Comparison of ENCODE assay signal across 8 cellular contexts in genomic region chr1:234610061-234610581, GRCh38. TPM values are rescaled to one million over a fixed set of nuclear protein-coding genes. Genes with fewer than 3 reads are reported as not detected.
DNase-seq lines count a peak whose midpoint lies in the region; ATAC-seq and TF ChIP-seq lines count a peak whose summit lies in the region.

Gene IRF2BP2 (minus strand): TSS chr1:234610178. CDS start chr1:234609494, 684 bp downstream.

- no peaks in the 10 kb centered on the region for H3K9me3 ChIP-seq in RWPE2 (ENCODE audit: severe bottlenecking)
- no peaks in the 10 kb centered on the region for H3K9me3 ChIP-seq in stomach smooth muscle (ENCODE audit: control insufficient read depth in 2 of 2, low read length in 2 of 2)

- peaks cover 2% of the 10 kb centered on the region for H3K27me3 Mint-ChIP-seq in activated T-helper 2 cell treated with anti-CD3 and anti-CD28 coated beads, Interferon-gamma antibody, Interleukin-2, Interleukin-4, amounts not matched to agents 10 μg/mL and 5 μg/mL and 100 μg/mL, durations not matched to agents 14 hours and 24 hours and 36 hours (ENCODE audit: low read depth)
- H3K27me3 Mint-ChIP-seq in natural killer cell treated with Interleukin-12 subunit alpha and Interleukin-12 subunit beta and Interleukin-15 and Interleukin-18, amount 100 ng/mL, for 72 hours, result no peaks in the 10 kb centered on the region

- peak; percentile 38 for ATAC-seq in GM19324 (IDR thresholded peaks at IDR 0.05; ENCODE audit: low FRiP score, unreplicated experiment)
- no peak for ATAC-seq in RWPE2 (ENCODE audit: low read depth)
- ATAC-seq in natural killer cell treated with Interleukin-12 subunit alpha and Interleukin-12 subunit beta and Interleukin-15 and Interleukin-18, amount 100 ng/mL, for 72 hours, result peak; percentile 51 to 63

- H3K27ac Mint-ChIP-seq in activated T-helper 2 cell treated with anti-CD3 and anti-CD28 coated beads, Interferon-gamma antibody, Interleukin-2, Interleukin-4, amounts not matched to agents 10 μg/mL and 5 μg/mL and 100 μg/mL, durations not matched to agents 14 hours and 24 hours and 36 hours, result peak within 1 kb of the TSS; percentile 98
- H3K27ac Mint-ChIP-seq in natural killer cell treated with Interleukin-12 subunit alpha and Interleukin-12 subunit beta and Interleukin-15 and Interleukin-18, amount 100 ng/mL, for 72 hours, result peak within 1 kb of the TSS; percentile 97 to 99

- peak within 1 kb of the TSS; percentile 88 for H3K4me3 Mint-ChIP-seq in activated T-helper 2 cell treated with anti-CD3 and anti-CD28 coated beads, Interferon-gamma antibody, Interleukin-2, Interleukin-4, amounts not matched to agents 10 μg/mL and 5 μg/mL and 100 μg/mL, durations not matched to agents 14 hours and 24 hours and 36 hours (ENCODE audit: low read depth)
- peak within 1 kb of the TSS; percentile 91 for H3K4me3 Mint-ChIP-seq in natural killer cell treated with Interleukin-12 subunit alpha and Interleukin-12 subunit beta and Interleukin-15 and Interleukin-18, amount 100 ng/mL, for 72 hours

- TF ChIP-seq CTCF in AG09309 (IDR thresholded peaks at IDR 0.05; ENCODE audit: control insufficient read depth, insufficient read depth, low read depth, low read length, missing control alignments), result no peak
- TF ChIP-seq CTCF in RWPE2 (IDR thresholded peaks at IDR 0.05; ENCODE audit: poor library complexity, severe bottlenecking), result no peak
- TF ChIP-seq CTCF in fibroblast of pulmonary artery (IDR thresholded peaks at IDR 0.05; ENCODE audit: low read length, missing control alignments), result no peak

- H3K4me1 Mint-ChIP-seq in activated T-helper 2 cell treated with anti-CD3 and anti-CD28 coated beads, Interferon-gamma antibody, Interleukin-2, Interleukin-4, amounts not matched to agents 10 μg/mL and 5 μg/mL and 100 μg/mL, durations not matched to agents 14 hours and 24 hours and 36 hours (ENCODE audit: low read depth), result peaks cover 39% of the 10 kb centered on the region
- peaks cover 52 to 62% of the 10 kb centered on the region in 2 donors for H3K4me1 Mint-ChIP-seq in natural killer cell treated with Interleukin-12 subunit alpha and Interleukin-12 subunit beta and Interleukin-15 and Interleukin-18, amount 100 ng/mL, for 72 hours (ENCODE audit: low read depth in 2 of 2)

- peak within 1 kb of the TSS; percentile 98 for H3K27ac ChIP-seq in RWPE2 (ENCODE audit: poor library complexity, severe bottlenecking)
- peak within 1 kb of the TSS; percentile 99 for H3K27ac ChIP-seq in stomach smooth muscle (ENCODE audit: low read length)

- H3K9ac ChIP-seq in stomach smooth muscle (ENCODE audit: low read length in 2 of 2), result peak within 1 kb of the TSS; percentile 95 to 99

- no peaks in the 10 kb centered on the region for H3K9me3 Mint-ChIP-seq in activated T-helper 2 cell treated with anti-CD3 and anti-CD28 coated beads, Interferon-gamma antibody, Interleukin-2, Interleukin-4, amounts not matched to agents 10 μg/mL and 5 μg/mL and 100 μg/mL, durations not matched to agents 14 hours and 24 hours and 36 hours
- no peaks in the 10 kb centered on the region for H3K9me3 Mint-ChIP-seq in natural killer cell treated with Interleukin-12 subunit alpha and Interleukin-12 subunit beta and Interleukin-15 and Interleukin-18, amount 100 ng/mL, for 72 hours

- intact Hi-C loops in activated T-helper 2 cell treated with anti-CD3 and anti-CD28 coated beads, Interferon-gamma antibody, Interleukin-2, Interleukin-4, amounts not matched to agents 10 μg/mL and 5 μg/mL and 100 μg/mL, durations not matched to agents 14 hours and 24 hours and 36 hours (cut with micrococcal nuclease), result loop anchor here (1.0 to 2.0 kb wide), 5 partner anchors 9 to 467 kb away; no protein-coding TSS in a partner anchor

- H3K4me1 ChIP-seq in RWPE2 (ENCODE audit: insufficient read depth, poor library complexity, severe bottlenecking) (peaks cover 37% of the 10 kb centered on the region), stomach smooth muscle (ENCODE audit: control insufficient read depth, insufficient read depth, low read length) (peaks cover 27% of the 10 kb centered on the region)

- no peaks in the 10 kb centered on the region for H3K27me3 ChIP-seq in RWPE2 (ENCODE audit: insufficient read depth, poor library complexity, severe bottlenecking)
- H3K27me3 ChIP-seq in stomach smooth muscle (ENCODE audit: control insufficient read depth in 1 of 2, insufficient read depth in 2 of 2, low read length in 2 of 2), result no peaks in the 10 kb centered on the region

- H3K36me3 ChIP-seq in RWPE2 (ENCODE audit: low read depth) (peaks cover 35% of the 10 kb centered on the region), stomach smooth muscle (ENCODE audit: control insufficient read depth in 2 of 2, insufficient read depth in 2 of 2, low read length in 2 of 2) (peaks cover 8 to 25% of the 10 kb centered on the region in 2 donors)

- peak within 1 kb of the TSS; percentile 83 for H3K4me3 ChIP-seq in AG09309 (ENCODE audit: control insufficient read depth, low read depth, low read length)
- H3K4me3 ChIP-seq in Jurkat, Clone E6-1 (ENCODE audit: low read length), result peak within 1 kb of the TSS; percentile 80
- H3K4me3 ChIP-seq in RWPE2 (ENCODE audit: severe bottlenecking), result peak within 1 kb of the TSS; percentile 63
- peak within 1 kb of the TSS; percentile 80 for H3K4me3 ChIP-seq in fibroblast of pulmonary artery (replicated peaks; ENCODE audit: low read depth, low read length)
- H3K4me3 ChIP-seq in stomach smooth muscle (ENCODE audit: low read length in 2 of 2), result peak within 1 kb of the TSS; percentile 94 to 98

- peaks cover 37% of the 10 kb centered on the region for H3K36me3 Mint-ChIP-seq in activated T-helper 2 cell treated with anti-CD3 and anti-CD28 coated beads, Interferon-gamma antibody, Interleukin-2, Interleukin-4, amounts not matched to agents 10 μg/mL and 5 μg/mL and 100 μg/mL, durations not matched to agents 14 hours and 24 hours and 36 hours (ENCODE audit: low read depth)
- peaks cover 33% of the 10 kb centered on the region for H3K36me3 Mint-ChIP-seq in natural killer cell treated with Interleukin-12 subunit alpha and Interleukin-12 subunit beta and Interleukin-15 and Interleukin-18, amount 100 ng/mL, for 72 hours

- DNase-seq in AG09309 (ENCODE audit: low read depth), result no peak
- DNase-seq in Jurkat, Clone E6-1 (ENCODE audit: low read depth, low spot score), result peak; percentile 71
- peak; percentile 71 for DNase-seq in RWPE2 (ENCODE audit: low spot score)
- peak; percentile 83 for DNase-seq in activated T-helper 2 cell treated with anti-CD3 and anti-CD28 coated beads, Interferon-gamma antibody, Interleukin-2, Interleukin-4, amounts not matched to agents 10 μg/mL and 5 μg/mL and 100 μg/mL, durations not matched to agents 14 hours and 24 hours and 36 hours (ENCODE audit: low spot score)
- peak; percentile 87 for DNase-seq in fibroblast of pulmonary artery (ENCODE audit: low read depth)
- DNase-seq in natural killer cell treated with Interleukin-12 subunit alpha and Interleukin-12 subunit beta and Interleukin-15 and Interleukin-18, amount 100 ng/mL, for 72 hours (ENCODE audit: low spot score), result peak; percentile 86

RNA-seq across cellular contexts. Expression of gene IRF2BP2, which starts in this region (rescaled TPM):
- polyA plus RNA-seq in Jurkat, Clone E6-1 (2012; ENCODE audit: insufficient read depth, insufficient read length), result 96.1 TPM
- total RNA-seq in activated T-helper 2 cell treated with anti-CD3 and anti-CD28 coated beads, Interferon-gamma antibody, Interleukin-2, Interleukin-4, amounts not matched to agents 10 μg/mL and 5 μg/mL and 100 μg/mL, durations not matched to agents 14 hours and 24 hours and 36 hours, result 276 and 292 TPM in 2 replicates
- total RNA-seq in natural killer cell treated with Interleukin-12 subunit alpha and Interleukin-12 subunit beta and Interleukin-15 and Interleukin-18, amount 100 ng/mL, for 72 hours, result 100 to 1,000 TPM; 131 to 243 TPM
